ENCODE assay signal across 14 cellular contexts in the genomic region with DNA sequence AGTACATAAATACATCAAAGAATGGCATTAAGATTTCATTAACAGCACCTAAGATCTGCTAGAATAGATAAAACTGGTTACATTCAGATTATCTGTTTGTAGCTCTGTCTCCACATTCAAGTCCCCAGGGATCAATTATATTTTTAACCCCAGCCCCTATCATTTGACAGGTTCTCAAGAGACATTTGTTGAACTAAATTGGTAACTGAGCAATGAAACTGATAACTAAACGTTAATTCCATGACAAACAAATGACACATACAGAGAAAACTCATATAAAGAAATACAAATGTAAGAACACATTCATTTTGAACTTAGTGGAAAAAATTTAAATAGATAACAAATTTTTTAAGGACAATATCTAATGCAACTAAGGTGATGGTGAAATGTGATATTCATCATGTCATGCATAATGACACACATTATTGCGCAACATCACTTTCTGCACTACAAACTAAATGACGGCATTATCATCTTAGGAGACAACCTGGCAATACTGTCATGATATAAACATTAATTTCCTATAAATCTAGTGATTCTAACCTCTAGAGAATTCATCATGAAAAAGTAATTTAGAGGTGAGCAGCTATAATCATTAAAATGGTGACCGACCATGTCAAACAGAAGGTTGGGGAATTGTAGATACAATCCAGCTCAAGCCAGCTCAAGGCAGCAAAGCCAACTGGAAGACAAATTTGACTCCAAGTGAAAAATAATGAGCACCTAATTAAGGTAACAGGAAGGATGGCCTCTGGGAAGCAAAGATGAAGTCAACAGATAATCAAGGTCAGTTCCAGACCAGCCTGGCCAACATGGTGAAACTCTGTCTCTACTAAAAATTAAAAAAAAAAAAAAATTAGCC. TPM values are rescaled to one million over a fixed set of nuclear protein-coding genes. Genes with fewer than 3 reads are reported as not detected.
DNase-seq lines count a peak whose midpoint lies in the region; ATAC-seq, FAIRE-seq and TF ChIP-seq lines count a peak whose summit lies in the region.
"Had no signal": no experiment of that assay in that cellular context is flagged by ENCODE, and none has a peak within 500 bp of the region (broad histone marks: within the 10 kb centered on the region; RNA-seq: fewer than 3 reads in every experiment).

No MANE protein-coding gene starts in this region.

- CTCF ChIA-PET in HEK293 (lab: Yijun Ruan, JAX) (interaction anchor here (0.9 kb wide), 1 partner anchor 58 kb away, joined by 4 read pairs; no protein-coding TSS in a partner anchor), HepG2 (lab: Yijun Ruan, JAX; ENCODE audit: low intra/inter-chr PET ratio, low total read pairs) (no interaction called here)

- no peaks in the 10 kb centered on the region for H3K9me3 ChIP-seq in HEK293 (ENCODE audit: control insufficient read depth, insufficient read depth, low read depth, low read length)
- no peaks in the 10 kb centered on the region for H3K9me3 ChIP-seq in HepG2 (ENCODE audit: low read length)
- no peaks in the 10 kb centered on the region for H3K9me3 ChIP-seq in neural progenitor cell (ENCODE audit: low read depth)
- no peaks in the 10 kb centered on the region for H3K9me3 ChIP-seq in BE2C

- H3K9ac ChIP-seq in HepG2 (ENCODE audit: insufficient read depth, low read depth, low read length) (no peak overlapping the region), neural progenitor cell (no peak overlapping the region)

- no peaks in the 10 kb centered on the region for H3K27me3 Mint-ChIP-seq in CD14-positive monocyte (ENCODE audit: low read depth in 3 of 3)
- no peaks in the 10 kb centered on the region for H3K27me3 Mint-ChIP-seq in activated T-helper 17 cell treated with anti-CD3 and anti-CD28 coated beads, Interleukin-2, amount 50 U/mL, for 72 hours
- H3K27me3 Mint-ChIP-seq in neural progenitor cell (ENCODE audit: insufficient read depth, low read depth), result no peaks in the 10 kb centered on the region
- H3K27me3 Mint-ChIP-seq: activated CD8-positive, alpha-beta T cell treated with anti-CD3 and anti-CD28 coated beads for 36 hours had no signal

- H3K4me3 Mint-ChIP-seq in CD14-positive monocyte (no peak overlapping the region), neural progenitor cell (no peak overlapping the region)
- no peak overlapping the region for H3K4me3 Mint-ChIP-seq in activated T-helper 17 cell treated with anti-CD3 and anti-CD28 coated beads, Interleukin-2, amount 50 U/mL, for 72 hours
- H3K4me3 Mint-ChIP-seq: activated CD8-positive, alpha-beta T cell treated with anti-CD3 and anti-CD28 coated beads for 36 hours had no signal

- H3K9me3 Mint-ChIP-seq in CD14-positive monocyte (no peaks in the 10 kb centered on the region), neural progenitor cell (no peaks in the 10 kb centered on the region)
- H3K9me3 Mint-ChIP-seq in activated T-helper 17 cell treated with anti-CD3 and anti-CD28 coated beads, Interleukin-2, amount 50 U/mL, for 72 hours, result no peaks in the 10 kb centered on the region
- H3K9me3 Mint-ChIP-seq: activated CD8-positive, alpha-beta T cell treated with anti-CD3 and anti-CD28 coated beads for 36 hours had no signal

- no peak for TF ChIP-seq POLR2A in HepG2 (IDR thresholded peaks at IDR 0.05; ENCODE audit: insufficient read depth in 1 of 2, low read depth in 2 of 2, low read length in 2 of 2)

- DNase-seq in CD14-positive monocyte (ENCODE audit: low spot score), result no peak
- DNase-seq in HepG2 (ENCODE audit: low spot score), result no peak
- DNase-seq in neural progenitor cell (ENCODE audit: low spot score), result no peak
- DNase-seq in BE2C, result no peak
- no peak for DNase-seq in activated naive CD4-positive, alpha-beta T cell treated with anti-CD3 and anti-CD28 coated beads, Interleukin-2, amount 50 U/mL, for 16 hours
- DNase-seq: activated CD8-positive, alpha-beta T cell treated with anti-CD3 and anti-CD28 coated beads for 36 hours; DND-41; effector CD4-positive, alpha-beta T cell; mesendoderm; NCI-H1092; stimulated activated CD4-positive, alpha-beta T cell treated with anti-CD3 and anti-CD28 coated beads, Interleukin-4, amount 100 ng/mL, for 4 hours; T-helper 1 cell had no signal

- in situ Hi-C loops in HepG2 (cut with HindIII; ENCODE audit: extremely low pct_ligation_motif_present, low pct_unique_long_range_greater_than_20kb), result no loop called here

- intact Hi-C loops in CD14-positive monocyte (cut with micrococcal nuclease), result no loop called here
- intact Hi-C loops in HepG2 (cut with micrococcal nuclease; ENCODE audit: unreplicated experiment), result loop anchor here (1.0 kb wide), 1 partner anchor 9 kb away; no protein-coding TSS in a partner anchor

- H3K27me3 ChIP-seq in HepG2 (ENCODE audit: control insufficient read depth in 1 of 2, insufficient read depth in 2 of 2, low read length in 2 of 2) (no peaks in the 10 kb centered on the region), neural progenitor cell (no peaks in the 10 kb centered on the region), BE2C (no peaks in the 10 kb centered on the region)

- H3K4me2 ChIP-seq in HepG2 (ENCODE audit: low read depth, low read length) (no peak overlapping the region), neural progenitor cell (no peak overlapping the region)

- H2AFZ ChIP-seq in HepG2 (ENCODE audit: low read length) (no peak overlapping the region), neural progenitor cell (replicated peaks) (no peak overlapping the region)

- peaks cover 19 to 24% of the 10 kb centered on the region in 2 donors for H3K36me3 Mint-ChIP-seq in CD14-positive monocyte
- H3K36me3 Mint-ChIP-seq in activated T-helper 17 cell treated with anti-CD3 and anti-CD28 coated beads, Interleukin-2, amount 50 U/mL, for 72 hours (ENCODE audit: low read depth), result peaks cover 22% of the 10 kb centered on the region
- peaks cover 4% of the 10 kb centered on the region for H3K36me3 Mint-ChIP-seq in neural progenitor cell

- peak; percentile 64 for ATAC-seq in activated T-helper 17 cell treated with anti-CD3 and anti-CD28 coated beads, Interleukin-2, amount 50 U/mL, for 72 hours (replicated peaks)
- ATAC-seq in HepG2, result no peak
- ATAC-seq: activated CD8-positive, alpha-beta T cell treated with anti-CD3 and anti-CD28 coated beads for 36 hours had no signal

- H3K4me3 ChIP-seq in HEK293 (ENCODE audit: low read depth, low read length) (no peak overlapping the region), HepG2 (replicated peaks in 1 of 3; ENCODE audit: insufficient read depth in 1 of 3, low read depth in 2 of 3, low read length in 3 of 3) (no peak overlapping the region), neural progenitor cell (no peak overlapping the region), BE2C (ENCODE audit: low read depth, low read length) (no peak overlapping the region)

- H3K4me1 Mint-ChIP-seq in CD14-positive monocyte, result peaks cover 63% of the 10 kb centered on the region
- peaks cover 35% of the 10 kb centered on the region for H3K4me1 Mint-ChIP-seq in activated T-helper 17 cell treated with anti-CD3 and anti-CD28 coated beads, Interleukin-2, amount 50 U/mL, for 72 hours
- peaks cover 3% of the 10 kb centered on the region for H3K4me1 Mint-ChIP-seq in neural progenitor cell

- BruUV-seq in HepG2 (replicated peaks; lab: Mats Ljungman, UMichigan), result no TSS peak

- H3K79me2 ChIP-seq in HepG2 (ENCODE audit: insufficient read depth, low read length), result peaks cover 95% of the 10 kb centered on the region
- peaks cover 100% of the 10 kb centered on the region for H3K79me2 ChIP-seq in neural progenitor cell (ENCODE audit: low read depth)

- no peak for TF ChIP-seq EP300 in HepG2 (IDR thresholded peaks at IDR 0.05; ENCODE audit: low read depth in 2 of 2, low read length in 2 of 2)
- no peak for TF ChIP-seq EP300 in HepG2 (CRISPR knock-in tag; IDR thresholded peaks at IDR 0.05; ENCODE audit: borderline replicate concordance)

- no peak for TF ChIP-seq CTCF in CD14-positive monocyte (IDR thresholded peaks at IDR 0.05)
- TF ChIP-seq CTCF in HEK293 (tag by site-specific recombination; IDR thresholded peaks at IDR 0.05), result no peak
- no peak for TF ChIP-seq CTCF in HepG2 (CRISPR knock-in tag; IDR thresholded peaks at IDR 0.05)
- TF ChIP-seq CTCF in neural progenitor cell (IDR thresholded peaks at IDR 0.05), result no peak
- TF ChIP-seq CTCF in BE2C (IDR thresholded peaks at IDR 0.05; ENCODE audit: low read depth, low read length), result no peak

- peaks cover 29% of the 10 kb centered on the region for H4K20me1 ChIP-seq in HepG2 (ENCODE audit: insufficient read depth, low read length)
- peaks cover 97% of the 10 kb centered on the region for H4K20me1 ChIP-seq in neural progenitor cell (ENCODE audit: low read depth)

- H3K27ac ChIP-seq in HEK293 (ENCODE audit: extremely low read depth, low read depth, low read length), result no peak overlapping the region
- H3K27ac ChIP-seq in HepG2 (ENCODE audit: extremely low read length, insufficient read depth, low read length), result no peak overlapping the region
- H3K27ac ChIP-seq in neural progenitor cell, result no peak overlapping the region

- H3K27ac Mint-ChIP-seq in CD14-positive monocyte (peak overlapping the region; percentile 78 to 96 (median 91)), neural progenitor cell (no peak overlapping the region)
- peak overlapping the region; percentile 73 for H3K27ac Mint-ChIP-seq in activated T-helper 17 cell treated with anti-CD3 and anti-CD28 coated beads, Interleukin-2, amount 50 U/mL, for 72 hours
- H3K27ac Mint-ChIP-seq: activated CD8-positive, alpha-beta T cell treated with anti-CD3 and anti-CD28 coated beads for 36 hours had no signal

- FAIRE-seq in HepG2 (lab: Jason Lieb, UNC), result no peak

- no peaks in the 10 kb centered on the region for H3F3A ChIP-seq in neural progenitor cell (ENCODE audit: low read depth)

- H3K4me1 ChIP-seq in HEK293 (ENCODE audit: control insufficient read depth, insufficient read depth, low read length), result peaks cover 27% of the 10 kb centered on the region
- H3K4me1 ChIP-seq in HepG2 (ENCODE audit: insufficient read depth, low read length), result peaks cover 54% of the 10 kb centered on the region
- no peaks in the 10 kb centered on the region for H3K4me1 ChIP-seq in neural progenitor cell
- H3K4me1 ChIP-seq in BE2C, result peaks cover 12% of the 10 kb centered on the region

- POLR2A ChIA-PET in HEK293 (lab: Yijun Ruan, JAX), result interaction anchor here (1.0 kb wide), 1 partner anchor 10 kb away, joined by 4 read pairs; a partner anchor contains a TSS
- POLR2A ChIA-PET in HepG2 (lab: Yijun Ruan, JAX), result interaction anchor here (1.1 to 1.6 kb wide), 2 partner anchors 10 to 14 kb away, joined by 3 to 5 read pairs; a partner anchor contains a TSS

- H3K36me3 ChIP-seq in HEK293 (ENCODE audit: control insufficient read depth in 2 of 2, insufficient read depth in 1 of 2, low read length in 2 of 2), result no peaks in the 10 kb centered on the region; a peak in 1 of 3 replicates
- peaks cover 0 to 1% of the 10 kb centered on the region in 2 experiments; a peak in 2 of 5 replicates for H3K36me3 ChIP-seq in HepG2 (replicated peaks in 1 of 2; ENCODE audit: control insufficient read depth in 1 of 2, insufficient read depth in 2 of 2, low read length in 2 of 2)
- H3K36me3 ChIP-seq in neural progenitor cell, result no peaks in the 10 kb centered on the region
- no peaks in the 10 kb centered on the region for H3K36me3 ChIP-seq in BE2C

- no peak for TF ChIP-seq RAD21 in HepG2 (CRISPR knock-in tag; IDR thresholded peaks at IDR 0.05)

- 93% methylated on average over 4 of the region's 4 CpGs for WGBS in HepG2 (ENCODE audit: low lambda C conversion rate)

RNA-seq across cellular contexts. Expression of a gene that starts 9.5 kb away (rescaled TPM):
- 10 to 100 TPM; 26.5 to 38.4 TPM for polyA plus RNA-seq in CD14-positive monocyte
- total RNA-seq in activated T-helper 17 cell treated with anti-CD3 and anti-CD28 coated beads, Interleukin-2, amount 50 U/mL, for 72 hours, result 10 to 100 TPM; 47.7 to 73.8 TPM
- total RNA-seq in HepG2 (2016; rRNA removed; fragmentation: Illumina TruSeq; extraction: Trizol), result 24.6 and 43.8 TPM in 2 replicates
- 13.5 and 14.6 TPM in 2 replicates for total RNA-seq in HepG2 (2016; cell fraction: cytosol; rRNA removed; fragmentation: Illumina TruSeq; extraction: Trizol; ENCODE audit: low read depth)
- total RNA-seq in HepG2 (2016; cell fraction: insoluble cytoplasmic fraction; rRNA removed; fragmentation: Illumina TruSeq; extraction: Trizol), result 22.9 and 34.1 TPM in 2 replicates
- total RNA-seq in HepG2 (2016; cell fraction: membrane; rRNA removed; fragmentation: Illumina TruSeq; extraction: Trizol), result 38.2 and 42.2 TPM in 2 replicates
- 51.5 and 56.4 TPM in 2 replicates for total RNA-seq in HepG2 (2016; cell fraction: nucleus; rRNA removed; fragmentation: Illumina TruSeq; extraction: Trizol)
- polyA plus RNA-seq in HepG2 (2011; rRNA removed), result 18.7 and 20.8 TPM in 2 replicates
- 12.9 and 15.6 TPM in 2 replicates for polyA plus RNA-seq in HepG2 (2011; cell fraction: cytosol; rRNA removed)
- 45.1 and 48.7 TPM in 2 replicates for polyA plus RNA-seq in HepG2 (2011; cell fraction: nucleus; rRNA removed)
- 43.9 and 44.3 TPM in 2 replicates for polyA plus RNA-seq in HepG2 (2012)
- 13.4 and 14.4 TPM in 2 replicates for polyA plus RNA-seq in HepG2 (2016; cell fraction: cytosol; fragmentation: Illumina TruSeq; extraction: Trizol; ENCODE audit: low read depth)
- 50.2 and 64.9 TPM in 2 replicates for polyA plus RNA-seq in HepG2 (2016; cell fraction: insoluble cytoplasmic fraction; fragmentation: Illumina TruSeq; extraction: Trizol; ENCODE audit: low read depth)
- 28.7 and 35.1 TPM in 2 replicates for polyA plus RNA-seq in HepG2 (2016; cell fraction: membrane; fragmentation: Illumina TruSeq; extraction: Trizol; ENCODE audit: low read depth)
- 76.7 and 80.0 TPM in 2 replicates for polyA plus RNA-seq in HepG2 (2016; cell fraction: nucleus; fragmentation: Illumina TruSeq; extraction: Trizol; ENCODE audit: insufficient read depth, low read depth)
- 32.6 and 34.6 TPM in 2 replicates for polyA minus RNA-seq in HepG2 (2011; rRNA and poly(A)+ RNA removed; ENCODE audit: low replicate concordance)
- 25.9 and 33.1 TPM in 2 replicates for polyA minus RNA-seq in HepG2 (2011; cell fraction: cytosol; rRNA and poly(A)+ RNA removed)
- polyA minus RNA-seq in HepG2 (2011; cell fraction: nucleus; rRNA and poly(A)+ RNA removed), result 83.6 and 90.6 TPM in 2 replicates
- 33.1 and 53.9 TPM in 2 replicates for total RNA-seq in neural progenitor cell (ENCODE audit: low replicate concordance)
- 54.6 TPM for polyA plus RNA-seq in BE2C (2012; ENCODE audit: insufficient read depth, insufficient read length, low read depth)
